ENCODE assay signal across 25 cellular contexts in the genomic region with DNA sequence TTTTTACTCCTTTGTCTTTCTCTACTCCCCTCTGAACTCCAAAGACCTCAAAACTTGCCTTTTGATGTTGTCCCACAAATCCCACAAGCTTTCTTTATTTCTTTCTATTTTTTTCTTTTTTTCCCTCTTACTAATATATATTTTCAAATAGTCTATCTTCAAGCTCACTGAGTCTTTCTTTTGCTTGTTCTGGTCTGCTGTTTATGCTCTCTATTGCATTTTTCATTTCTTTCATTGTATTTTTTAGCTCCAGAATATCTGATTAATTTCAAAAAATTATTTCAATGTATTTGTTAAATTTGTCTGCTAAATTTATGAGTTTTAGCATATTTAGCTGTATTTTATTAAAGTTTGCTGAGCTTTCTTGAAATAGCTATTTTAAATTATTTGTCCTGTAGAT.
DNase-seq lines count a peak whose midpoint lies in the region; ATAC-seq, FAIRE-seq and TF ChIP-seq lines count a peak whose summit lies in the region.
"Had no signal": no experiment of that assay in that cellular context is flagged by ENCODE, and none has a peak within 500 bp of the region (broad histone marks: within the 10 kb centered on the region; RNA-seq: fewer than 3 reads in every experiment).

No MANE protein-coding gene starts in this region.

- no peak overlapping the region for H3K9ac ChIP-seq in HepG2 (ENCODE audit: insufficient read depth, low read depth, low read length)
- H3K9ac ChIP-seq in kidney (ENCODE audit: low read length in 2 of 2), result no peak overlapping the region
- H3K9ac ChIP-seq: BLaER1 had no signal

- POLR2A ChIA-PET in HepG2 (lab: Yijun Ruan, JAX), result no interaction called here
- POLR2A ChIA-PET in OCI-LY7 (lab: Charles Lee), result interaction anchor here (0.7 kb wide), 1 partner anchor 10 kb away, joined by 3 read pairs; no protein-coding TSS in a partner anchor

- peak; percentile 21 for DNase-seq in NCI-H2171 treated with DMSO at 0.1 percent for 48 hours (lab: John Stamatoyannopoulos, UW)
- DNase-seq in NCI-H2171 (lab: John Stamatoyannopoulos, UW), result no peak
- DNase-seq in HepG2 (ENCODE audit: low spot score), result no peak
- DNase-seq in right lobe of liver, result no peak
- peak; percentile 8 for DNase-seq in OCI-LY7 (ENCODE audit: low spot score)
- no peak for DNase-seq in kidney
- no peak for DNase-seq in mucosa of descending colon
- DNase-seq in DMS53 (lab: John Stamatoyannopoulos, UW), result no peak
- DNase-seq: 8988T; ACHN; BE2C; C1 segment of cervical spinal cord; CD4-positive, alpha-beta memory T cell; CD4-positive, CD25-positive, alpha-beta regulatory T cell; CD8-positive, alpha-beta memory T cell; COR-L47; DMS 273 treated with DMSO at 0.1 percent for 48 hours; DMS153; DMS79 treated with DMSO at 0.1 percent for 48 hours; GF-D8 had no signal

- intact Hi-C loops in HepG2 (cut with micrococcal nuclease; ENCODE audit: unreplicated experiment) (no loop called here), right lobe of liver (cut with DNase I) (no loop called here), OCI-LY7 (cut with micrococcal nuclease; ENCODE audit: unreplicated experiment) (no loop called here), kidney (cut with DNase I) (no loop called here), mucosa of descending colon (cut with DNase I, micrococcal nuclease) (no loop called here)

- TF ChIP-seq EP300 in HepG2 (IDR thresholded peaks at IDR 0.05; ENCODE audit: low read depth in 2 of 2, low read length in 2 of 2) (no peak), HepG2 (CRISPR knock-in tag; IDR thresholded peaks at IDR 0.05; ENCODE audit: borderline replicate concordance) (no peak)

- no peak overlapping the region for H3K4me2 ChIP-seq in HepG2 (ENCODE audit: low read depth, low read length)
- H3K4me2 ChIP-seq in OCI-LY7 (ENCODE audit: low read length), result no peak overlapping the region
- H3K4me2 ChIP-seq: BLaER1 had no signal

- TF ChIP-seq RAD21 in HepG2 (CRISPR knock-in tag; IDR thresholded peaks at IDR 0.05), result no peak

- H2AFZ ChIP-seq in HepG2 (ENCODE audit: low read length), result no peak overlapping the region
- H2AFZ ChIP-seq in OCI-LY7 (ENCODE audit: low read length), result no peak overlapping the region

- no peak for TF ChIP-seq POLR2A in HepG2 (IDR thresholded peaks at IDR 0.05; ENCODE audit: insufficient read depth in 1 of 2, low read depth in 2 of 2, low read length in 2 of 2)
- no peak for TF ChIP-seq POLR2A in right lobe of liver (IDR thresholded peaks at IDR 0.05)

- in situ Hi-C loops in HepG2 (cut with HindIII; ENCODE audit: extremely low pct_ligation_motif_present, low pct_unique_long_range_greater_than_20kb), result no loop called here

- no peaks in the 10 kb centered on the region for H3K9me2 ChIP-seq in OCI-LY7 (ENCODE audit: insufficient read depth, low read length)

- H3K27me3 ChIP-seq in HepG2 (ENCODE audit: control insufficient read depth in 1 of 2, insufficient read depth in 2 of 2, low read length in 2 of 2) (no peaks in the 10 kb centered on the region), right lobe of liver (no peaks in the 10 kb centered on the region)
- H3K27me3 ChIP-seq: BE2C, BLaER1 had no signal

- no peaks in the 10 kb centered on the region for H4K20me1 ChIP-seq in HepG2 (ENCODE audit: insufficient read depth, low read length)
- H4K20me1 ChIP-seq in OCI-LY7 (ENCODE audit: insufficient read depth, low read length), result no peaks in the 10 kb centered on the region
- H4K20me1 ChIP-seq: BLaER1 had no signal

- CTCF ChIA-PET in HepG2 (lab: Yijun Ruan, JAX; ENCODE audit: low intra/inter-chr PET ratio, low total read pairs) (no interaction called here), OCI-LY7 (lab: Charles Lee; ENCODE audit: unreplicated experiment) (no interaction called here)

- H3K9me3 ChIP-seq in HepG2 (ENCODE audit: low read length) (peaks cover 36% of the 10 kb centered on the region), right lobe of liver (peaks cover 0 to 5% (median 0%) of the 10 kb centered on the region in 4 donors), OCI-LY7 (ENCODE audit: low read length) (peaks cover 11% of the 10 kb centered on the region), kidney (ENCODE audit: control insufficient read depth in 1 of 2, low read length in 2 of 2) (peaks cover 0 to 13% of the 10 kb centered on the region in 2 donors), mucosa of descending colon (peaks cover 47% of the 10 kb centered on the region)
- H3K9me3 ChIP-seq: BE2C had no signal

- no peaks in the 10 kb centered on the region for H3K4me1 ChIP-seq in HepG2 (ENCODE audit: insufficient read depth, low read length)
- H3K4me1 ChIP-seq in right lobe of liver, result no peaks in the 10 kb centered on the region
- H3K4me1 ChIP-seq in OCI-LY7 (ENCODE audit: insufficient read depth, low read length, poor library complexity, severe bottlenecking), result peaks cover 5% of the 10 kb centered on the region
- no peaks in the 10 kb centered on the region for H3K4me1 ChIP-seq in kidney (ENCODE audit: control insufficient read depth in 1 of 2, insufficient read depth in 1 of 2, low read depth in 1 of 2, low read length in 2 of 2)
- H3K4me1 ChIP-seq in mucosa of descending colon (ENCODE audit: low read depth), result no peaks in the 10 kb centered on the region
- H3K4me1 ChIP-seq: BE2C had no signal

- ATAC-seq in HepG2, result no peak
- no peak for ATAC-seq in right lobe of liver
- no peak for ATAC-seq in mucosa of descending colon

- BruUV-seq in HepG2 (replicated peaks; lab: Mats Ljungman, UMichigan) (no TSS peak), OCI-LY7 (replicated peaks; lab: Mats Ljungman, UMichigan) (no TSS peak)

- H3K4me3 ChIP-seq in HepG2 (replicated peaks in 1 of 3; ENCODE audit: insufficient read depth in 1 of 3, low read depth in 2 of 3, low read length in 3 of 3) (no peak overlapping the region), right lobe of liver (no peak overlapping the region), OCI-LY7 (ENCODE audit: low read depth, low read length, poor library complexity, severe bottlenecking) (no peak overlapping the region), kidney (ENCODE audit: low read length in 2 of 2) (no peak overlapping the region), mucosa of descending colon (no peak overlapping the region)
- H3K4me3 ChIP-seq: BLaER1 had no signal

- H3K36me3 ChIP-seq in HepG2 (replicated peaks in 1 of 2; ENCODE audit: control insufficient read depth in 1 of 2, insufficient read depth in 2 of 2, low read length in 2 of 2) (no peaks in the 10 kb centered on the region), right lobe of liver (no peaks in the 10 kb centered on the region), OCI-LY7 (ENCODE audit: insufficient read depth, low read length) (no peaks in the 10 kb centered on the region), kidney (ENCODE audit: control insufficient read depth in 1 of 2, insufficient read depth in 2 of 2, low read length in 2 of 2) (no peaks in the 10 kb centered on the region), mucosa of descending colon (ENCODE audit: low read depth) (no peaks in the 10 kb centered on the region)
- H3K36me3 ChIP-seq: BE2C, BLaER1 had no signal

- TF ChIP-seq CTCF in HepG2 (CRISPR knock-in tag; IDR thresholded peaks at IDR 0.05), result no peak
- no peak for TF ChIP-seq CTCF in right lobe of liver (IDR thresholded peaks at IDR 0.05)
- no peak for TF ChIP-seq CTCF in OCI-LY7 (conservative IDR thresholded peaks at IDR 0.05; ENCODE audit: low read length)
- TF ChIP-seq CTCF in kidney (IDR thresholded peaks at IDR 0.05; ENCODE audit: borderline replicate concordance, extremely low read depth, insufficient read depth), result no peak
- no peak for TF ChIP-seq CTCF in mucosa of descending colon (IDR thresholded peaks at IDR 0.05)

- FAIRE-seq in HepG2 (lab: Jason Lieb, UNC) (no peak), kidney (lab: Jason Lieb, UNC) (peak; percentile 44)
- FAIRE-seq: A204.1, G401.6, GM12891, GM19239 had no signal

- H3K27ac ChIP-seq in HepG2 (ENCODE audit: extremely low read length, insufficient read depth, low read length) (no peak overlapping the region), right lobe of liver (no peak overlapping the region), OCI-LY7 (ENCODE audit: low read depth, low read length, poor library complexity, severe bottlenecking) (no peak overlapping the region), kidney (ENCODE audit: low read depth in 2 of 2, low read length in 2 of 2) (no peak overlapping the region)
- H3K27ac ChIP-seq: BLaER1 had no signal

- H3K79me2 ChIP-seq in HepG2 (ENCODE audit: insufficient read depth, low read length) (no peaks in the 10 kb centered on the region), OCI-LY7 (ENCODE audit: insufficient read depth, low read depth, low read length) (no peaks in the 10 kb centered on the region)

TF ChIP-seq in HepG2, 621 proteins besides CTCF, POLR2A, EP300 and RAD21:
- TF ChIP-seq, protein P1, sequence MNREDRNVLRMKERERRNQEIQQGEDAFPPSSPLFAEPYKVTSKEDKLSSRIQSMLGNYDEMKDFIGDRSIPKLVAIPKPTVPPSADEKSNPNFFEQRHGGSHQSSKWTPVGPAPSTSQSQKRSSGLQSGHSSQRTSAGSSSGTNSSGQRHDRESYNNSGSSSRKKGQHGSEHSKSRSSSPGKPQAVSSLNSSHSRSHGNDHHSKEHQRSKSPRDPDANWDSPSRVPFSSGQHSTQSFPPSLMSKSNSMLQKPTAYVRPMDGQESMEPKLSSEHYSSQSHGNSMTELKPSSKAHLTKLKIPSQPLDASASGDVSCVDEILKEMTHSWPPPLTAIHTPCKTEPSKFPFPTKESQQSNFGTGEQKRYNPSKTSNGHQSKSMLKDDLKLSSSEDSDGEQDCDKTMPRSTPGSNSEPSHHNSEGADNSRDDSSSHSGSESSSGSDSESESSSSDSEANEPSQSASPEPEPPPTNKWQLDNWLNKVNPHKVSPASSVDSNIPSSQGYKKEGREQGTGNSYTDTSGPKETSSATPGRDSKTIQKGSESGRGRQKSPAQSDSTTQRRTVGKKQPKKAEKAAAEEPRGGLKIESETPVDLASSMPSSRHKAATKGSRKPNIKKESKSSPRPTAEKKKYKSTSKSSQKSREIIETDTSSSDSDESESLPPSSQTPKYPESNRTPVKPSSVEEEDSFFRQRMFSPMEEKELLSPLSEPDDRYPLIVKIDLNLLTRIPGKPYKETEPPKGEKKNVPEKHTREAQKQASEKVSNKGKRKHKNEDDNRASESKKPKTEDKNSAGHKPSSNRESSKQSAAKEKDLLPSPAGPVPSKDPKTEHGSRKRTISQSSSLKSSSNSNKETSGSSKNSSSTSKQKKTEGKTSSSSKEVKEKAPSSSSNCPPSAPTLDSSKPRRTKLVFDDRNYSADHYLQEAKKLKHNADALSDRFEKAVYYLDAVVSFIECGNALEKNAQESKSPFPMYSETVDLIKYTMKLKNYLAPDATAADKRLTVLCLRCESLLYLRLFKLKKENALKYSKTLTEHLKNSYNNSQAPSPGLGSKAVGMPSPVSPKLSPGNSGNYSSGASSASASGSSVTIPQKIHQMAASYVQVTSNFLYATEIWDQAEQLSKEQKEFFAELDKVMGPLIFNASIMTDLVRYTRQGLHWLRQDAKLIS (CRISPR knock-in tag; IDR thresholded peaks at IDR 0.05), result no peak
- TF ChIP-seq ZNF160 (CRISPR knock-in tag; IDR thresholded peaks at IDR 0.05), result peak; percentile 77; the same call in 1 of the 2 replicates

Comparison
In these comparisons a context has a peak if more than half of its experiments do, and no peak if none do; other contexts are left out.
1. DNase-seq: peak in NCI-H2171 treated with DMSO at 0.1 percent for 48 hours (single experiment) and OCI-LY7 (single experiment); none in NCI-H2171 (single experiment), HepG2 (single experiment), right lobe of liver (0 of 3), kidney (single experiment), mucosa of descending colon (0 of 3) and DMS53 (single experiment).